ENCODE assay signal across 8 cellular contexts in genomic region chr10:131534836-131535235, GRCh38.
"Had no signal": no experiment of that assay in that cellular context is flagged by ENCODE, and none has a peak within 500 bp of the region (broad histone marks: within the 10 kb centered on the region; RNA-seq: fewer than 3 reads in every experiment).

No MANE protein-coding gene starts in this region.

- H3K4me3 Mint-ChIP-seq: GM23338, HFFc6 had no signal

- H3K27ac ChIP-seq: HL-60 had no signal

- H3K27ac Mint-ChIP-seq: GM23338, HFFc6 had no signal

- ATAC-seq: GM23338, HCT116, HepG2, K562 had no signal

- H2AFZ ChIP-seq: GM23338 had no signal

- DNase-seq: HFFc6, KG1 had no signal

- H3K9me3 ChIP-seq: HAP-1 had no signal

- H3K4me1 Mint-ChIP-seq: GM23338 had no signal

- H3K4me3 ChIP-seq: GM23338, HAP-1, K562 had no signal

- H3K4me1 ChIP-seq: HAP-1 had no signal

- H3K4me2 ChIP-seq: GM23338 had no signal

- H3K36me3 ChIP-seq: HAP-1 had no signal
